In genomic region chr10:34906021-34906965, GRCh38 we compare ENCODE assay signal across 8 cellular contexts.
DNase-seq lines count a peak whose midpoint lies in the region; ATAC-seq lines count a peak whose summit lies in the region.

No MANE protein-coding gene starts in this region.

- H3K27me3 Mint-ChIP-seq in activated CD8-positive, alpha-beta T cell treated with anti-CD3 and anti-CD28 coated beads, Interleukin-2, amount 10 ng/mL, durations not matched to agents 7 days and 5 days (ENCODE audit: low read depth) = no peaks in the 10 kb centered on the region

- peaks cover 2 to 4% (median 3%) of the 10 kb centered on the region in 3 donors for H3K4me1 ChIP-seq in skeletal muscle tissue (ENCODE audit: control insufficient read depth in 3 of 3, insufficient read depth in 3 of 3, low read length in 3 of 3)

- H3K9me3 ChIP-seq in skeletal muscle tissue (ENCODE audit: control insufficient read depth in 3 of 3, low read length in 3 of 3) = no peaks in the 10 kb centered on the region

- no peaks in the 10 kb centered on the region for H3K9me3 Mint-ChIP-seq in activated CD8-positive, alpha-beta T cell treated with anti-CD3 and anti-CD28 coated beads, Interleukin-2, amount 10 ng/mL, durations not matched to agents 7 days and 5 days (ENCODE audit: insufficient read depth)

- DNase-seq in NCI-H1436 (lab: John Stamatoyannopoulos, UW) (peak; percentile 86), SK-N-DZ (ENCODE audit: low spot score) (peak; percentile 88), iris pigment epithelial cell (ENCODE audit: low read depth) (peak; percentile 85), SHP77 treated with DMSO at 0.1 percent for 48 hours (lab: John Stamatoyannopoulos, UW) (no peak), Kasumi-1 (lab: John Stamatoyannopoulos, UW) (no peak)
- no peak for DNase-seq in activated CD8-positive, alpha-beta T cell treated with anti-CD3 and anti-CD28 coated beads, Interleukin-2, amount 10 ng/mL, durations not matched to agents 7 days and 5 days

- CTCF ChIA-PET in activated CD8-positive, alpha-beta T cell treated with anti-CD3 and anti-CD28 coated beads, Interleukin-2, amount 10 ng/mL, durations not matched to agents 7 days and 5 days (lab: Charles Lee) = no interaction called here

- H3K4me3 ChIP-seq in skeletal muscle tissue (ENCODE audit: low read length in 3 of 3) = peak overlapping the region in 2 of 3 donors; percentile 29

- peak overlapping the region; percentile 9 for H3K27ac ChIP-seq in skeletal muscle tissue (ENCODE audit: low read depth, low read length)

- POLR2A ChIA-PET in activated CD8-positive, alpha-beta T cell treated with anti-CD3 and anti-CD28 coated beads, Interleukin-2, amount 10 ng/mL, durations not matched to agents 7 days and 5 days (lab: Charles Lee) = no interaction called here

- H3K4me3 Mint-ChIP-seq in activated CD8-positive, alpha-beta T cell treated with anti-CD3 and anti-CD28 coated beads, Interleukin-2, amount 10 ng/mL, durations not matched to agents 7 days and 5 days = no peak overlapping the region

- H3K27me3 ChIP-seq in skeletal muscle tissue (ENCODE audit: control insufficient read depth in 3 of 3, insufficient read depth in 3 of 3, low read length in 3 of 3) = no peaks in the 10 kb centered on the region

- H3K36me3 ChIP-seq in skeletal muscle tissue (ENCODE audit: control insufficient read depth in 3 of 3, insufficient read depth in 3 of 3, low read length in 3 of 3) = no peaks in the 10 kb centered on the region

- peak overlapping the region in 1 of 3 donors; percentile 54 for H3K9ac ChIP-seq in skeletal muscle tissue (ENCODE audit: low read depth in 1 of 3, low read length in 3 of 3)

- H3K36me3 Mint-ChIP-seq in activated CD8-positive, alpha-beta T cell treated with anti-CD3 and anti-CD28 coated beads, Interleukin-2, amount 10 ng/mL, durations not matched to agents 7 days and 5 days (ENCODE audit: low read depth) = no peaks in the 10 kb centered on the region

- no peak overlapping the region for H3K27ac Mint-ChIP-seq in activated CD8-positive, alpha-beta T cell treated with anti-CD3 and anti-CD28 coated beads, Interleukin-2, amount 10 ng/mL, durations not matched to agents 7 days and 5 days

- no peaks in the 10 kb centered on the region for H3K4me1 Mint-ChIP-seq in activated CD8-positive, alpha-beta T cell treated with anti-CD3 and anti-CD28 coated beads, Interleukin-2, amount 10 ng/mL, durations not matched to agents 7 days and 5 days (ENCODE audit: low read depth)

- ATAC-seq in HG02885 (IDR thresholded peaks at IDR 0.05; ENCODE audit: poor library complexity, unreplicated experiment) = no peak
- no peak for ATAC-seq in activated CD8-positive, alpha-beta T cell treated with anti-CD3 and anti-CD28 coated beads, Interleukin-2, amount 10 ng/mL, durations not matched to agents 7 days and 5 days

Comparison
In these comparisons a context has a peak if more than half of its experiments do, and no peak if none do; other contexts are left out.
1. DNase-seq: peak in NCI-H1436 (single experiment), SK-N-DZ (single experiment) and iris pigment epithelial cell (single experiment); none in SHP77 treated with DMSO at 0.1 percent for 48 hours (single experiment), Kasumi-1 (0 of 2) and activated CD8-positive, alpha-beta T cell treated with anti-CD3 and anti-CD28 coated beads, Interleukin-2, amount 10 ng/mL, durations not matched to agents 7 days and 5 days (single experiment).